Comparison of ENCODE assay signal across 8 cellular contexts in genomic region chr11:12746593-12747097, GRCh38.
DNase-seq lines count a peak whose midpoint lies in the region; ATAC-seq and TF ChIP-seq lines count a peak whose summit lies in the region.

No MANE protein-coding gene starts in this region.

- H3K4me1 Mint-ChIP-seq in activated CD4-positive, alpha-beta T cell treated with anti-CD3 and anti-CD28 coated beads for 36 hours: no peaks in the 10 kb centered on the region
- no peaks in the 10 kb centered on the region for H3K4me1 Mint-ChIP-seq in CD8-positive, alpha-beta memory T cell

- H3K27me3 Mint-ChIP-seq in activated CD4-positive, alpha-beta T cell treated with anti-CD3 and anti-CD28 coated beads for 36 hours: peaks cover 8% of the 10 kb centered on the region
- peaks cover 10 to 27% of the 10 kb centered on the region in 2 donors for H3K27me3 Mint-ChIP-seq in CD8-positive, alpha-beta memory T cell

- no peaks in the 10 kb centered on the region for H3K36me3 Mint-ChIP-seq in activated CD4-positive, alpha-beta T cell treated with anti-CD3 and anti-CD28 coated beads for 36 hours (ENCODE audit: low read depth)
- H3K36me3 Mint-ChIP-seq in CD8-positive, alpha-beta memory T cell: no peaks in the 10 kb centered on the region

- no peak overlapping the region for H3K27ac Mint-ChIP-seq in activated CD4-positive, alpha-beta T cell treated with anti-CD3 and anti-CD28 coated beads for 36 hours
- H3K27ac Mint-ChIP-seq in CD8-positive, alpha-beta memory T cell: no peak overlapping the region

- H3K4me1 ChIP-seq in RWPE2 (ENCODE audit: insufficient read depth, poor library complexity, severe bottlenecking) (peaks cover 48% of the 10 kb centered on the region), right atrium auricular region (peaks cover 0 to 50% of the 10 kb centered on the region in 2 donors), uterus (no peaks in the 10 kb centered on the region)
- no peaks in the 10 kb centered on the region for H3K4me1 ChIP-seq in CD8-positive, alpha-beta memory T cell (ENCODE audit: insufficient read depth, low read length)

- POLR2A ChIA-PET in activated CD4-positive, alpha-beta T cell treated with anti-CD3 and anti-CD28 coated beads for 36 hours (lab: Charles Lee): no interaction called here
- POLR2A ChIA-PET in CD8-positive, alpha-beta memory T cell (lab: Charles Lee): no interaction called here

- ATAC-seq in activated CD4-positive, alpha-beta T cell treated with anti-CD3 and anti-CD28 coated beads for 36 hours: no peak
- peak; percentile 95 for ATAC-seq in RWPE2 (ENCODE audit: low read depth)

- H3K36me3 ChIP-seq in RWPE2 (ENCODE audit: low read depth) (no peaks in the 10 kb centered on the region), right atrium auricular region (no peaks in the 10 kb centered on the region), uterus (no peaks in the 10 kb centered on the region)
- no peaks in the 10 kb centered on the region for H3K36me3 ChIP-seq in CD8-positive, alpha-beta memory T cell (ENCODE audit: insufficient read depth, low read length)

- peak overlapping the region; percentile 45 for H3K27ac ChIP-seq in RWPE2 (ENCODE audit: poor library complexity, severe bottlenecking)
- H3K27ac ChIP-seq in right atrium auricular region: peak overlapping the region; percentile 40 to 85
- peak overlapping the region; percentile 48 to 53 for H3K27ac ChIP-seq in uterus
- no peak overlapping the region for H3K27ac ChIP-seq in CD8-positive, alpha-beta memory T cell (ENCODE audit: low read depth, low read length)

- CTCF ChIA-PET in activated CD4-positive, alpha-beta T cell treated with anti-CD3 and anti-CD28 coated beads for 36 hours (lab: Charles Lee): interaction anchor here (0.7 kb wide), 1 partner anchor 62 kb away, joined by 4 read pairs; no protein-coding TSS in a partner anchor
- CTCF ChIA-PET in CD8-positive, alpha-beta memory T cell (lab: Charles Lee): no interaction called here

- TF ChIP-seq POLR2A in uterus (IDR thresholded peaks at IDR 0.05) (no peak), lower leg skin (IDR thresholded peaks at IDR 0.05) (no peak)

- 64 to 82% methylated on average over 6 of the region's 6 CpGs for WGBS in lower leg skin, 2 donors

- DNase-seq in activated CD4-positive, alpha-beta T cell treated with anti-CD3 and anti-CD28 coated beads for 36 hours: peak; percentile 8
- DNase-seq in activated CD4-positive, alpha-beta T cell treated with anti-CD3 and anti-CD28 coated beads for 48 hours: no peak
- DNase-seq in RWPE2 (ENCODE audit: low spot score): peak; percentile 94
- DNase-seq in right atrium auricular region (ENCODE audit: low spot score): no peak
- DNase-seq in uterus: peak; percentile 88 to 91
- DNase-seq in CD8-positive, alpha-beta memory T cell: no peak
- DNase-seq in stimulated activated CD4-positive, alpha-beta T cell treated with anti-CD3 and anti-CD28 coated beads, Interleukin-4, amount 100 ng/mL, for 24 hours: no peak
- no peak for DNase-seq in lower leg skin (ENCODE audit: low spot score in 2 of 2)

- H3K27me3 ChIP-seq in RWPE2 (ENCODE audit: insufficient read depth, poor library complexity, severe bottlenecking) (no peaks in the 10 kb centered on the region), right atrium auricular region (no peaks in the 10 kb centered on the region), uterus (no peaks in the 10 kb centered on the region)
- H3K27me3 ChIP-seq in CD8-positive, alpha-beta memory T cell (ENCODE audit: insufficient read depth, low read length, poor library complexity, severe bottlenecking): no peaks in the 10 kb centered on the region

- H3K9me3 ChIP-seq in RWPE2 (ENCODE audit: severe bottlenecking) (no peaks in the 10 kb centered on the region), right atrium auricular region (no peaks in the 10 kb centered on the region), uterus (no peaks in the 10 kb centered on the region)
- no peaks in the 10 kb centered on the region for H3K9me3 ChIP-seq in CD8-positive, alpha-beta memory T cell (ENCODE audit: low read length)

- no peak overlapping the region for H3K4me3 Mint-ChIP-seq in activated CD4-positive, alpha-beta T cell treated with anti-CD3 and anti-CD28 coated beads for 36 hours
- no peak overlapping the region for H3K4me3 Mint-ChIP-seq in CD8-positive, alpha-beta memory T cell

- H3K4me3 ChIP-seq in RWPE2 (ENCODE audit: severe bottlenecking) (no peak overlapping the region), right atrium auricular region (no peak overlapping the region), uterus (no peak overlapping the region), lower leg skin (ENCODE audit: low read depth, poor library complexity, severe bottlenecking) (no peak overlapping the region)
- H3K4me3 ChIP-seq in CD8-positive, alpha-beta memory T cell (ENCODE audit: low read length): no peak overlapping the region

- no peaks in the 10 kb centered on the region for H3K9me3 Mint-ChIP-seq in activated CD4-positive, alpha-beta T cell treated with anti-CD3 and anti-CD28 coated beads for 36 hours (ENCODE audit: low read depth)
- H3K9me3 Mint-ChIP-seq in CD8-positive, alpha-beta memory T cell: no peaks in the 10 kb centered on the region

- intact Hi-C loops in activated CD4-positive, alpha-beta T cell treated with anti-CD3 and anti-CD28 coated beads for 36 hours (cut with DNase I, micrococcal nuclease): no loop called here
- intact Hi-C loops in uterus (cut with DNase I; ENCODE audit: low total_unique reads) (no loop called here), lower leg skin (cut with DNase I; ENCODE audit: low total_unique reads) (no loop called here)

- TF ChIP-seq CTCF in RWPE2 (IDR thresholded peaks at IDR 0.05; ENCODE audit: poor library complexity, severe bottlenecking) (no peak), right atrium auricular region (IDR thresholded peaks at IDR 0.05) (no peak), uterus (IDR thresholded peaks at IDR 0.05) (peak in 2 of 4 experiments; percentile 16 to 34), lower leg skin (IDR thresholded peaks at IDR 0.05) (no peak)

Comparison
In these comparisons a context has a peak if more than half of its experiments do, and no peak if none do; other contexts are left out.
1. DNase-seq: peak in activated CD4-positive, alpha-beta T cell treated with anti-CD3 and anti-CD28 coated beads for 36 hours (single experiment), RWPE2 (single experiment) and uterus (2 of 2); none in activated CD4-positive, alpha-beta T cell treated with anti-CD3 and anti-CD28 coated beads for 48 hours (single experiment), right atrium auricular region (single experiment), CD8-positive, alpha-beta memory T cell (0 of 5), stimulated activated CD4-positive, alpha-beta T cell treated with anti-CD3 and anti-CD28 coated beads, Interleukin-4, amount 100 ng/mL, for 24 hours (single experiment) and lower leg skin (0 of 2).